In the genomic region with DNA sequence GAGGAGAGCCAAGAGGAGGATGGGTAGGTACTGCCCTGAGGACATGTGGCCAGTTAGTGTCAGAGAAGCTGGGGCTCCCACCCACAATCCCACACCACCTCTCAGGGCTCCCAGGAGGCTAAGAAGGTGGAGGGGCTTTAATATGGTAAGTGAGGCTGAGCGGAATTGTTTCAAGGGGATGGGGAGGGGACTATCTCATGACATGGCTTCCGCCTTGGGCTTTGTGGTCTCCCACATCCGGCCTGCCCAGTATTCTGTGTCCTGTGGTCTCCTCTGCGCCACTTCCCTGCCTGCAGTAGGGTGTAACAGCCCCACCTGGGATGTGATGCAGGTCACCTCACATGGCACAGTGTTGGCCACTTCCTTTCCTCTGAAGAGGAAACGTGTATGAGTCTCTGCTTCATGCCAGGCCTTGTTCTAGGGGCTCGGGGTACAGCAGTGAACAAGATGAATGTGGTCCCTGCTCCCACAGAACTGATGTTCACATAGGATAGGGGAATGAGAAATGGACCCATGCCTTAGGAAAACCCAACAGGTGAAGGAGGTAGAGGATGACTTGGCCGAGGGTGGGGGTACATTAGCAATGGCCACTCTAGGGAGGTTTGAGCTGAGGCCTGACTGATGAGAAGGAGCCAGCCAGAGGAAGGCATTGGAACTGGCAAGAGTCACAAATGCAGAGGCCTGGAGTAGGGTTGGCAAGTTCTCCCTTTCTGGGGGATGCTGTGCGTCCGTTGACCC, we compare ENCODE assay signal across 9 cellular contexts. TPM values are rescaled to one million over a fixed set of nuclear protein-coding genes. Genes with fewer than 3 reads are reported as not detected.
DNase-seq lines count a peak whose midpoint lies in the region; ATAC-seq and TF ChIP-seq lines count a peak whose summit lies in the region.
"Had no signal": no experiment of that assay in that cellular context is flagged by ENCODE, and none has a peak within 500 bp of the region (broad histone marks: within the 10 kb centered on the region; RNA-seq: fewer than 3 reads in every experiment).

No MANE protein-coding gene starts in this region.

- peaks cover 0 to 10% of the 10 kb centered on the region in 2 donors for H3K36me3 ChIP-seq in lung (ENCODE audit: control insufficient read depth in 2 of 2, insufficient read depth in 2 of 2, low read length in 2 of 2)

- no peak overlapping the region for H3K27ac ChIP-seq in lung (ENCODE audit: low read depth in 1 of 2, low read length in 1 of 2)
- H3K27ac ChIP-seq: psoas muscle had no signal

- peaks cover 0 to 17% of the 10 kb centered on the region in 2 donors for H3K4me1 ChIP-seq in lung (ENCODE audit: control insufficient read depth in 2 of 2, insufficient read depth in 2 of 2, low read length in 2 of 2)

- peak overlapping the region; percentile 7 for H3K4me3 ChIP-seq in Jurkat, Clone E6-1 (ENCODE audit: low read length)
- H3K4me3 ChIP-seq in lung = no peak overlapping the region
- H3K4me3 ChIP-seq: psoas muscle had no signal

- TF ChIP-seq CTCF in lung (IDR thresholded peaks at IDR 0.05; ENCODE audit: control extremely low read depth, extremely low read depth) = no peak

- H3K9me3 ChIP-seq in lung (ENCODE audit: control insufficient read depth in 2 of 2, insufficient read depth in 1 of 2, low read length in 1 of 2) = no peaks in the 10 kb centered on the region
- H3K9me3 ChIP-seq: psoas muscle had no signal

- DNase-seq in D341Med (ENCODE audit: low spot score) (peak; percentile 15), lung (ENCODE audit: low spot score) (peak; percentile 46), HCEC 1CT (no peak), superior temporal gyrus (ENCODE audit: extremely low spot score) (no peak)
- peak; percentile 97 for DNase-seq in Jurkat, Clone E6-1 (ENCODE audit: low read depth, low spot score)
- peak; percentile 46 to 55 for DNase-seq in activated CD8-positive, alpha-beta memory T cell treated with anti-CD3 and anti-CD28 coated beads for 1 hour (ENCODE audit: extremely low read depth in 1 of 2, low read depth in 1 of 2)

- 51 to 70% methylated on average over 9 of the region's 9 CpGs for WGBS in lung, 2 donors

- ATAC-seq in lung (ENCODE audit: insufficient read depth, low FRiP score) (no peak), GM19324 (IDR thresholded peaks at IDR 0.05; ENCODE audit: low FRiP score, unreplicated experiment) (no peak), GM18519 (IDR thresholded peaks at IDR 0.05; ENCODE audit: low FRiP score, unreplicated experiment) (no peak)

- no peaks in the 10 kb centered on the region for H3K27me3 ChIP-seq in lung (ENCODE audit: control insufficient read depth, insufficient read depth)

RNA-seq across cellular contexts. Expression of a gene that starts 3.2 kb away (rescaled TPM):
- polyA plus RNA-seq in Jurkat, Clone E6-1 (2012; ENCODE audit: insufficient read depth, insufficient read length) = 10.7 TPM
- total RNA-seq in lung = 10 to 100 TPM; 36.4 to 46.8 TPM
- polyA plus RNA-seq in lung = 10 to 100 TPM; 13.8 to 36.4 TPM

RNA-seq across cellular contexts. Expression of a gene that starts 14.2 kb away (rescaled TPM):
- 154 TPM for polyA plus RNA-seq in Jurkat, Clone E6-1 (2012; ENCODE audit: insufficient read depth, insufficient read length)
- total RNA-seq in lung = 10 to 100 TPM; 36.2 to 80.7 TPM
- polyA plus RNA-seq in lung = 100 to 1,000 TPM in 1 of 2 donors, 10 to 100 TPM in 1; 95.6 to 135 TPM

RNA-seq across cellular contexts. Expression of a gene that starts 18.4 kb away (rescaled TPM):
- 102 TPM for polyA plus RNA-seq in Jurkat, Clone E6-1 (2012; ENCODE audit: insufficient read depth, insufficient read length)
- 100 to 1,000 TPM; 187 to 247 TPM for total RNA-seq in lung
- 100 to 1,000 TPM; 139 to 321 TPM for polyA plus RNA-seq in lung

Comparison
In these comparisons a context has a peak if more than half of its experiments do, and no peak if none do; other contexts are left out.
1. DNase-seq: peak in D341Med (single experiment), Jurkat, Clone E6-1 (single experiment), activated CD8-positive, alpha-beta memory T cell treated with anti-CD3 and anti-CD28 coated beads for 1 hour (2 of 2) and lung (single experiment); none in HCEC 1CT (single experiment) and superior temporal gyrus (single experiment).